ENCODE assay signal across 14 cellular contexts in the genomic region with DNA sequence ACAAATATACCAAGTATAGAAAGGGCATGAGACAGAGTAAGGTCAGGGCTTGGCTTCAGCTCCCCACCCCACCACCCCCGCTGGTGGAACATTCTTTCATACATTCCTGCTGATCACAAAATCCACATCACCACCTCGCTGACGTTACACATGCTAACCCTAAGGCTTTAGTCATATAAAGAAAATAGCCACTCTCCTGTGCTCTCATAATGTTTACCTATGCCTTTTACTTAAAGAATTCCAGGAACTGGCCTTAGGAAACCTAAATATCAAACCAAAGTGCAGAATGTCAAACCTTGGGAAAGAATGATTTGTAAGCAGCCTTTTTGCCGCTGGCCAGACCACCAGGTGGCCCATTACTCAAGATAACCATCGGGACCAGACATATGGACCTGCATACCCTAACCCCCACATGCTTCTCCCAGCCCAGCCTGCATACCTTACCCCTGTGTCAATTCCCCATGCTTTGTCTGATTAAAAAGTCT.
DNase-seq lines count a peak whose midpoint lies in the region; ATAC-seq and TF ChIP-seq lines count a peak whose summit lies in the region.
"Had no signal": no experiment of that assay in that cellular context is flagged by ENCODE, and none has a peak within 500 bp of the region (broad histone marks: within the 10 kb centered on the region; RNA-seq: fewer than 3 reads in every experiment).

No MANE protein-coding gene starts in this region.

- intact Hi-C loops in left lung (cut with DNase I) (no loop called here), prostate gland (cut with DNase I) (no loop called here)
- intact Hi-C loops in activated CD4-positive, alpha-beta T cell treated with anti-CD3 and anti-CD28 coated beads for 36 hours (cut with DNase I, micrococcal nuclease): no loop called here

- H3K36me3 ChIP-seq in brain microvascular endothelial cell (replicated peaks): no peaks in the 10 kb centered on the region
- H3K36me3 ChIP-seq in left lung: no peaks in the 10 kb centered on the region
- no peaks in the 10 kb centered on the region for H3K36me3 ChIP-seq in prostate gland
- H3K36me3 ChIP-seq: ovary had no signal

- H3K4me1 ChIP-seq in left lung: no peaks in the 10 kb centered on the region
- H3K4me1 ChIP-seq in prostate gland (replicated peaks): no peaks in the 10 kb centered on the region

- H3K27me3 Mint-ChIP-seq in activated CD4-positive, alpha-beta T cell treated with anti-CD3 and anti-CD28 coated beads for 36 hours: no peaks in the 10 kb centered on the region
- H3K27me3 Mint-ChIP-seq: activated CD4-positive, alpha-beta T cell treated with anti-CD3 and anti-CD28 coated beads, Interleukin-2, amount 10 ng/mL, durations not matched to agents 24 days and 14 days; CD8-positive, alpha-beta memory T cell had no signal

- H3K9me3 ChIP-seq in left lung (no peaks in the 10 kb centered on the region), prostate gland (no peaks in the 10 kb centered on the region)
- H3K9me3 ChIP-seq: ovary had no signal

- in situ Hi-C loops in brain microvascular endothelial cell (cut with HindIII; ENCODE audit: low pct_ligation_motif_present, low sequenced_read_pairs): no loop called here

- DNase-seq in AG08396 (ENCODE audit: low spot score): peak; percentile 89
- peak; percentile 73 for DNase-seq in HS-27A (ENCODE audit: low read depth)
- peak; percentile 98 for DNase-seq in brain microvascular endothelial cell
- DNase-seq in left lung: no peak
- no peak for DNase-seq in stimulated activated CD4-positive, alpha-beta T cell treated with anti-CD3 and anti-CD28 coated beads, Interleukin-15, amount 100 ng/mL, for 24 hours
- no peak for DNase-seq in Kasumi-1 (lab: John Stamatoyannopoulos, UW)
- DNase-seq in prostate gland (ENCODE audit: low spot score): no peak
- no peak for DNase-seq in activated CD4-positive, alpha-beta T cell treated with anti-CD3 and anti-CD28 coated beads for 36 hours
- DNase-seq: activated CD4-positive, alpha-beta T cell treated with anti-CD3 and anti-CD28 coated beads, Interleukin-2, amount 10 ng/mL, durations not matched to agents 24 days and 14 days; activated naive CD4-positive, alpha-beta T cell; CD8-positive, alpha-beta memory T cell; KBM-7; NCI-H2227 treated with DMSO at 0.1 percent for 48 hours; ovary had no signal

- H3K27ac Mint-ChIP-seq in activated CD4-positive, alpha-beta T cell treated with anti-CD3 and anti-CD28 coated beads for 36 hours: no peak overlapping the region
- H3K27ac Mint-ChIP-seq: activated CD4-positive, alpha-beta T cell treated with anti-CD3 and anti-CD28 coated beads, Interleukin-2, amount 10 ng/mL, durations not matched to agents 24 days and 14 days had no signal

- no peaks in the 10 kb centered on the region for H3K27me3 ChIP-seq in brain microvascular endothelial cell (replicated peaks)
- H3K27me3 ChIP-seq in left lung: no peaks in the 10 kb centered on the region
- H3K27me3 ChIP-seq in prostate gland (replicated peaks; ENCODE audit: insufficient read depth): no peaks in the 10 kb centered on the region
- H3K27me3 ChIP-seq: ovary had no signal

- H3K4me3 ChIP-seq in brain microvascular endothelial cell (ENCODE audit: low read depth, low read length) (no peak overlapping the region), left lung (no peak overlapping the region), prostate gland (no peak overlapping the region)
- H3K4me3 ChIP-seq: ovary had no signal

- WGBS in prostate gland: 68% methylated on average over 5 of the region's 5 CpGs

- H3K27ac ChIP-seq in brain microvascular endothelial cell (peak overlapping the region; percentile 76), left lung (no peak overlapping the region), prostate gland (no peak overlapping the region)
- H3K27ac ChIP-seq: ovary had no signal

- H3K36me3 Mint-ChIP-seq in activated CD4-positive, alpha-beta T cell treated with anti-CD3 and anti-CD28 coated beads for 36 hours (ENCODE audit: low read depth): peaks cover 5% of the 10 kb centered on the region

- peak; percentile 64 for ATAC-seq in left lung
- no peak for ATAC-seq in activated CD4-positive, alpha-beta T cell treated with anti-CD3 and anti-CD28 coated beads for 36 hours

- H3K4me3 Mint-ChIP-seq in activated CD4-positive, alpha-beta T cell treated with anti-CD3 and anti-CD28 coated beads for 36 hours: no peak overlapping the region
- H3K4me3 Mint-ChIP-seq: activated CD4-positive, alpha-beta T cell treated with anti-CD3 and anti-CD28 coated beads, Interleukin-2, amount 10 ng/mL, durations not matched to agents 24 days and 14 days had no signal

- POLR2A ChIA-PET in activated CD4-positive, alpha-beta T cell treated with anti-CD3 and anti-CD28 coated beads for 36 hours (lab: Charles Lee): no interaction called here

- CTCF ChIA-PET in activated CD4-positive, alpha-beta T cell treated with anti-CD3 and anti-CD28 coated beads for 36 hours (lab: Charles Lee): interaction anchor here (0.9 to 1.7 kb wide), 3 partner anchors 11 to 139 kb away, joined by 3 to 4 read pairs (median 3); no protein-coding TSS in a partner anchor

- H3K9me3 Mint-ChIP-seq in activated CD4-positive, alpha-beta T cell treated with anti-CD3 and anti-CD28 coated beads for 36 hours (ENCODE audit: low read depth): peaks cover 3% of the 10 kb centered on the region

- H3K4me1 Mint-ChIP-seq in activated CD4-positive, alpha-beta T cell treated with anti-CD3 and anti-CD28 coated beads for 36 hours: peaks cover 18% of the 10 kb centered on the region

- peak; percentile 47 for TF ChIP-seq CTCF in brain microvascular endothelial cell (IDR thresholded peaks at IDR 0.05; ENCODE audit: low read depth, low read length, missing control alignments)
- no peak for TF ChIP-seq CTCF in left lung (IDR thresholded peaks at IDR 0.05)
- TF ChIP-seq CTCF in prostate gland (IDR thresholded peaks at IDR 0.05): no peak

- no peak for TF ChIP-seq POLR2A in prostate gland (IDR thresholded peaks at IDR 0.05)

Comparison
In these comparisons a context has a peak if more than half of its experiments do, and no peak if none do; other contexts are left out.
1. DNase-seq: peak in AG08396 (single experiment), HS-27A (single experiment) and brain microvascular endothelial cell (single experiment); none in left lung (0 of 2), stimulated activated CD4-positive, alpha-beta T cell treated with anti-CD3 and anti-CD28 coated beads, Interleukin-15, amount 100 ng/mL, for 24 hours (single experiment), Kasumi-1 (0 of 2), prostate gland (single experiment) and activated CD4-positive, alpha-beta T cell treated with anti-CD3 and anti-CD28 coated beads for 36 hours (single experiment).